Comparison of ENCODE assay signal across 8 cellular contexts in the genomic region with DNA sequence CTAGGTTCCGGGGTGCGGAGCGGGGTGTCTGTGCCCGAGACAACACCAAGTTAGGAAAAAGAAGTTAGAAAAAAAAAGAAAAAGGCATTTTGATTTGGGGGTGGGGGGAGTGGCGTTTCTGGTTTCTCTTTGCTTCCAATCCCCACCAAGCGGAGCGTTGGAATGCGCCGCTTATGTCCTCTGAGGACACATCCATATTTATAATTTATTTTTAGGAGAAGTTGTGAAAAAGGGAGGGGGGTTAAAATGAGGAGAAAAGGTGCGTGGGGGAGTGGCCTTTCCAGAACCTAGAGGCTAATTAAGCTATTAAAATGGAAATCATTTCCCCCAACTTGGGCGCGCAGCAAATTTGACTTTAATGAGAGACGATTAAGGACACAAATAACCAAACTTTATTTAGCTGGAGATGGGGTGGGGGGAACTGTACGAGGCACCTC.
A peak's percentile ranks its signal among the peaks of the same experiment; 100 is the strongest.
DNase-seq lines count a peak whose midpoint lies in the region; ATAC-seq and TF ChIP-seq lines count a peak whose summit lies in the region.

No MANE protein-coding gene starts in this region.

- no peak for ATAC-seq in central memory CD8-positive, alpha-beta T cell (replicated peaks; ENCODE audit: extremely low read depth, poor library complexity, severe bottlenecking)
- no peak for ATAC-seq in HG02588 (IDR thresholded peaks at IDR 0.05; ENCODE audit: unreplicated experiment)
- ATAC-seq in GM19452 (IDR thresholded peaks at IDR 0.05; ENCODE audit: unreplicated experiment) = no peak

- H3K27ac Mint-ChIP-seq in central memory CD8-positive, alpha-beta T cell (ENCODE audit: low read depth) = no peak overlapping the region
- H3K27ac Mint-ChIP-seq in mesothelial cell of epicardium = no peak overlapping the region

- in situ Hi-C loops in ACHN (cut with HindIII; ENCODE audit: low pct_ligation_motif_present, low pct_unique_long_range_greater_than_20kb, low sequenced_read_pairs) = no loop called here

- H3K27me3 Mint-ChIP-seq in central memory CD8-positive, alpha-beta T cell = peaks cover 48% of the 10 kb centered on the region
- H3K27me3 Mint-ChIP-seq in mesothelial cell of epicardium (ENCODE audit: low read depth) = peaks cover 80% of the 10 kb centered on the region

- no peaks in the 10 kb centered on the region for H3K36me3 Mint-ChIP-seq in central memory CD8-positive, alpha-beta T cell (ENCODE audit: insufficient read depth)
- H3K36me3 Mint-ChIP-seq in mesothelial cell of epicardium = no peaks in the 10 kb centered on the region

- H3K4me1 Mint-ChIP-seq in central memory CD8-positive, alpha-beta T cell = peaks cover 13% of the 10 kb centered on the region
- H3K4me1 Mint-ChIP-seq in mesothelial cell of epicardium = peaks cover 22% of the 10 kb centered on the region

- H3K9me3 Mint-ChIP-seq in central memory CD8-positive, alpha-beta T cell = no peaks in the 10 kb centered on the region
- H3K9me3 Mint-ChIP-seq in mesothelial cell of epicardium = no peaks in the 10 kb centered on the region

- H3K4me3 Mint-ChIP-seq in central memory CD8-positive, alpha-beta T cell = peak overlapping the region; percentile 80
- peak overlapping the region; percentile 68 for H3K4me3 Mint-ChIP-seq in mesothelial cell of epicardium

- peak; percentile 44 for DNase-seq in ACHN
- peak; percentile 45 for DNase-seq in HuH-7.5 (ENCODE audit: low spot score)
- DNase-seq in central memory CD8-positive, alpha-beta T cell (ENCODE audit: low spot score in 2 of 2) = no peak
- no peak for DNase-seq in mesothelial cell of epicardium (ENCODE audit: low spot score in 2 of 2, unreplicated experiment in 2 of 2)
- no peak for DNase-seq in effector CD4-positive, alpha-beta T cell
- DNase-seq in activated gamma-delta T cell (lab: John Stamatoyannopoulos, UW) = no peak

- no peak for TF ChIP-seq CTCF in mesothelial cell of epicardium (IDR thresholded peaks at IDR 0.05; ENCODE audit: unreplicated experiment)

Comparison
In these comparisons a context has a peak if more than half of its experiments do, and no peak if none do; other contexts are left out.
1. DNase-seq: peak in ACHN (single experiment) and HuH-7.5 (single experiment); none in central memory CD8-positive, alpha-beta T cell (0 of 2), mesothelial cell of epicardium (0 of 2), effector CD4-positive, alpha-beta T cell (single experiment) and activated gamma-delta T cell (single experiment).